ENCODE assay signal across 12 cellular contexts in genomic region chr13:97255515-97255999, GRCh38. TPM values are rescaled to one million over a fixed set of nuclear protein-coding genes. Genes with fewer than 3 reads are reported as not detected.
DNase-seq lines count a peak whose midpoint lies in the region; ATAC-seq, FAIRE-seq and TF ChIP-seq lines count a peak whose summit lies in the region.
"Had no signal": no experiment of that assay in that cellular context is flagged by ENCODE, and none has a peak within 500 bp of the region (broad histone marks: within the 10 kb centered on the region; RNA-seq: fewer than 3 reads in every experiment).

No MANE protein-coding gene starts in this region.

- no peaks in the 10 kb centered on the region for H3K9me2 ChIP-seq in HCT116 (ENCODE audit: insufficient read depth)

- peak overlapping the region; percentile 11; the same call in 1 of the 3 replicates for H3K4me3 ChIP-seq in A549
- H3K4me3 ChIP-seq in HCT116 (replicated peaks in 1 of 2; ENCODE audit: low read depth in 1 of 2, low read length in 2 of 2) = peak overlapping the region in 1 of 2 experiments; percentile 34; a peak in 1 of 4 replicates
- H3K4me3 ChIP-seq in astrocyte of the spinal cord (ENCODE audit: low read depth, low read length) = no peak overlapping the region
- H3K4me3 ChIP-seq in mesenchymal stem cell (ENCODE audit: insufficient read depth in 1 of 2, low read depth in 1 of 2, low read length in 2 of 2) = no peak overlapping the region
- H3K4me3 ChIP-seq in mucosa of descending colon = no peak overlapping the region

- no peak overlapping the region for H2AFZ ChIP-seq in HCT116 (ENCODE audit: low read depth, low read length, poor library complexity, severe bottlenecking)
- no peak overlapping the region for H2AFZ ChIP-seq in mesenchymal stem cell (ENCODE audit: low read depth, low read length)

- H3K36me3 ChIP-seq in HCT116 (ENCODE audit: control insufficient read depth in 1 of 2, insufficient read depth in 2 of 2, low read length in 2 of 2) (no peaks in the 10 kb centered on the region), mesenchymal stem cell (ENCODE audit: control insufficient read depth in 1 of 2, insufficient read depth in 2 of 2, low read depth in 1 of 2, low read length in 2 of 2) (peaks cover 0 to 3% of the 10 kb centered on the region in 2 experiments), mucosa of descending colon (ENCODE audit: low read depth) (no peaks in the 10 kb centered on the region)
- H3K36me3 ChIP-seq: neutrophil had no signal

- intact Hi-C loops in HCT116 (cut with micrococcal nuclease) = loop anchor here (5.0 kb wide), 1 partner anchor 113 kb away; no protein-coding TSS in a partner anchor
- intact Hi-C loops in mucosa of descending colon (cut with DNase I, micrococcal nuclease) = no loop called here

- H3K27ac ChIP-seq in A549 = peak overlapping the region; percentile 99 to 100
- H3K27ac ChIP-seq in HCT116 (ENCODE audit: low read depth, low read length) = peak overlapping the region; percentile 100
- H3K27ac ChIP-seq in mesenchymal stem cell (ENCODE audit: low read length, poor library complexity, severe bottlenecking) = peak overlapping the region; percentile 61
- H3K27ac ChIP-seq: neutrophil had no signal

- H3K4me2 ChIP-seq in A549 (peak overlapping the region; percentile 91), HCT116 (ENCODE audit: low read length) (peak overlapping the region; percentile 71), mesenchymal stem cell (ENCODE audit: low read length, poor library complexity, severe bottlenecking) (no peak overlapping the region)

- no peak overlapping the region for H4K8ac ChIP-seq in mesenchymal stem cell (ENCODE audit: low read length)

- H3K18ac ChIP-seq in mesenchymal stem cell (ENCODE audit: low read depth in 1 of 2, low read length in 2 of 2) = peak overlapping the region in 1 of 2 experiments; percentile 61

- H3K23ac ChIP-seq in mesenchymal stem cell (ENCODE audit: low read length in 2 of 2) = no peak overlapping the region

- H3K79me1 ChIP-seq in mesenchymal stem cell (replicated peaks; ENCODE audit: low read length, poor library complexity, severe bottlenecking) = peaks cover 3% of the 10 kb centered on the region

- H3K9ac ChIP-seq in HCT116 (ENCODE audit: low read length) = peak overlapping the region; percentile 69
- peak overlapping the region; percentile 83 for H3K9ac ChIP-seq in mesenchymal stem cell (ENCODE audit: low read length)

- H3K4me1 ChIP-seq in A549 = peaks cover 85% of the 10 kb centered on the region
- H3K4me1 ChIP-seq in HCT116 (ENCODE audit: control insufficient read depth in 1 of 2, insufficient read depth in 2 of 2, low read length in 2 of 2) = peaks cover 80 to 87% of the 10 kb centered on the region in 2 experiments
- H3K4me1 ChIP-seq in mesenchymal stem cell (ENCODE audit: control insufficient read depth, insufficient read depth, low read depth, low read length) = peaks cover 23% of the 10 kb centered on the region
- peaks cover 12% of the 10 kb centered on the region for H3K4me1 ChIP-seq in mucosa of descending colon (ENCODE audit: low read depth)

- H2AK5ac ChIP-seq in mesenchymal stem cell (ENCODE audit: low read length, severe bottlenecking) = peak overlapping the region; percentile 8

- H3K27me3 ChIP-seq in HCT116 (ENCODE audit: insufficient read depth, low read length) (no peaks in the 10 kb centered on the region), mesenchymal stem cell (ENCODE audit: control insufficient read depth in 1 of 2, insufficient read depth in 1 of 2, low read length in 2 of 2) (no peaks in the 10 kb centered on the region)

- in situ Hi-C loops in astrocyte of the spinal cord (cut with HindIII; ENCODE audit: low sequenced_read_pairs) = no loop called here

- H3K4ac ChIP-seq in mesenchymal stem cell (ENCODE audit: low read depth in 1 of 2, low read length in 2 of 2) = no peak overlapping the region

- no TSS peak for BruUV-seq in HCT116 (replicated peaks; lab: Mats Ljungman, UMichigan)

- TF ChIP-seq POLR2A in A549 (IDR thresholded peaks at IDR 0.05; ENCODE audit: low read length) = no peak
- no peak for TF ChIP-seq POLR2A in HCT116 (IDR thresholded peaks at IDR 0.05; ENCODE audit: borderline replicate concordance, extremely low read depth, insufficient read depth, insufficient read length)

- H3K14ac ChIP-seq in mesenchymal stem cell (ENCODE audit: low read length in 2 of 2) = no peak overlapping the region

- peaks cover 65% of the 10 kb centered on the region for H3K79me2 ChIP-seq in HCT116 (ENCODE audit: insufficient read depth, low read length)

- H4K20me1 ChIP-seq in HCT116 (ENCODE audit: insufficient read depth) = no peaks in the 10 kb centered on the region

- no peak overlapping the region for H2BK5ac ChIP-seq in mesenchymal stem cell (ENCODE audit: low read depth, low read length, poor library complexity, severe bottlenecking)

- TF ChIP-seq RAD21 in A549 (conservative IDR thresholded peaks at IDR 0.05 in 1 of 2, IDR thresholded peaks at IDR 0.05 in 1 of 2) (no peak), HCT116 (IDR thresholded peaks at IDR 0.05; ENCODE audit: low read depth) (no peak)

- WGBS in A549 (ENCODE audit: missing lambda C conversion rate) = 5% methylated on average over 3 of the region's 3 CpGs
- WGBS in mesenchymal stem cell = 25% methylated on average over 1 of the region's 3 CpGs

- H3K9me3 ChIP-seq in A549 (no peaks in the 10 kb centered on the region), HCT116 (ENCODE audit: control insufficient read depth in 1 of 2, insufficient read depth in 1 of 2, low read depth in 1 of 2, low read length in 2 of 2) (no peaks in the 10 kb centered on the region), mesenchymal stem cell (ENCODE audit: control insufficient read depth, low read length) (no peaks in the 10 kb centered on the region), mucosa of descending colon (no peaks in the 10 kb centered on the region)
- H3K9me3 ChIP-seq: neutrophil had no signal

- no peak for FAIRE-seq in A549 (lab: Jason Lieb, UNC)

- H2BK12ac ChIP-seq in mesenchymal stem cell (ENCODE audit: low read length in 2 of 2) = peak overlapping the region; percentile 0 to 47

- H2BK15ac ChIP-seq in mesenchymal stem cell (ENCODE audit: low read depth, poor library complexity, severe bottlenecking) = no peak overlapping the region

- CTCF ChIA-PET in A549 (lab: Yijun Ruan, JAX) = interaction anchor here (0.8 to 3.6 kb wide), 3 partner anchors 33 to 146 kb away, joined by 4 to 17 read pairs (median 9); partner anchors contain the start of gene MBNL2
- CTCF ChIA-PET in HCT116 (lab: Charles Lee) = interaction anchor here (1.1 to 1.3 kb wide), 2 partner anchors 18 to 146 kb away, joined by 3 read pairs; no protein-coding TSS in a partner anchor

- POLR2A ChIA-PET in A549 (lab: Yijun Ruan, JAX) (interaction anchor here (1.6 kb wide), 1 partner anchor 32 kb away, joined by 4 read pairs; no protein-coding TSS in a partner anchor), HCT116 (lab: Charles Lee) (interaction anchor here (1.0 to 4.8 kb wide), 8 partner anchors 11 to 144 kb away, joined by 3 to 31 read pairs (median 8); partner anchors contain the start of gene MBNL2)

- H4K91ac ChIP-seq in mesenchymal stem cell (ENCODE audit: low read length) = no peak overlapping the region

- RAD21 ChIA-PET in HCT116 (lab: Charles Lee; ENCODE audit: low non-redundant PET in 1 of 2, low total read pairs in 2 of 2, uncharacterized antibody in 2 of 2, unreplicated experiment in 2 of 2) = no interaction called here

- DNase-seq in A549 (ENCODE audit: low read depth in 1 of 2, low spot score in 1 of 2) (peak in 1 of 2 experiments; percentile 11), HCT116 (ENCODE audit: low read depth, low spot score) (no peak), astrocyte of the spinal cord (ENCODE audit: low read depth, low spot score) (peak; percentile 38), mesenchymal stem cell (peak; percentile 57), mucosa of descending colon (no peak), HuH-7 (ENCODE audit: low spot score) (no peak), NCI-H1417 treated with DMSO at 0.1 percent for 48 hours (lab: John Stamatoyannopoulos, UW) (no peak)
- DNase-seq: COR-L47, GOT3, NCI-H2107 had no signal

- H2BK120ac ChIP-seq in mesenchymal stem cell (ENCODE audit: low read depth, low read length) = no peak overlapping the region

- TF ChIP-seq CTCF in A549 (IDR thresholded peaks at IDR 0.05) (no peak), HCT116 (IDR thresholded peaks at IDR 0.05 in 2 of 3, conservative IDR thresholded peaks at IDR 0.05 in 1 of 3; ENCODE audit: borderline replicate concordance in 1 of 3, insufficient read depth in 1 of 3, low read depth in 2 of 3, low read length in 2 of 3) (no peak), astrocyte of the spinal cord (IDR thresholded peaks at IDR 0.05; ENCODE audit: low read depth, low read length) (no peak), mucosa of descending colon (IDR thresholded peaks at IDR 0.05) (no peak)

- no peak for TF ChIP-seq EP300 in A549 (IDR thresholded peaks at IDR 0.05)

- ATAC-seq in A549 = no peak
- ATAC-seq in HCT116 = no peak
- ATAC-seq in GM21619 (IDR thresholded peaks at IDR 0.05; ENCODE audit: unreplicated experiment) = no peak
- ATAC-seq in mucosa of descending colon = no peak

TF ChIP-seq in HCT116, 20 proteins besides CTCF, POLR2A, EP300 and RAD21 (continues in another document):
- TF ChIP-seq SRF (IDR thresholded peaks at IDR 0.05; ENCODE audit: low read depth) (no peak), ZFX (IDR thresholded peaks at IDR 0.05) (no peak), EZH2phosphoT487 (IDR thresholded peaks at IDR 0.05; ENCODE audit: borderline replicate concordance) (no peak), POLR2AphosphoS5 (IDR thresholded peaks at IDR 0.05; ENCODE audit: low read depth, low read length) (no peak; the same call in 1 of the 2 replicates), CBX3 (IDR thresholded peaks at IDR 0.05; ENCODE audit: low read depth) (no peak), EZH2 (IDR thresholded peaks at IDR 0.05) (no peak), EGR1 (IDR thresholded peaks at IDR 0.05; ENCODE audit: low read depth) (no peak), SP1 (IDR thresholded peaks at IDR 0.05; ENCODE audit: low read depth) (no peak), JUND (IDR thresholded peaks at IDR 0.05) (no peak), MAX (IDR thresholded peaks at IDR 0.05) (no peak)

RNA-seq across cellular contexts. Expression of gene MBNL2, which starts 33.4 kb away (rescaled TPM):
- polyA plus RNA-seq in A549 (2011; rRNA removed) = 20.6 and 25.9 TPM in 2 replicates
- polyA plus RNA-seq in A549 (2012; cell fraction: cytosol; rRNA removed) = 4.6 and 6.1 TPM in 2 replicates
- 6.1 and 8.6 TPM in 2 replicates for polyA plus RNA-seq in A549 (2012; cell fraction: nucleus; rRNA removed)
- polyA plus RNA-seq in A549 (2017; fragmentation: RNase III; extraction: RNeasy Plus Mini Kit Qiagen cat#74134 plus additional on column Dnase treatment) = 15.4 to 21.3 TPM (median 18.7 TPM) in 3 replicates
- 37.8 and 44.0 TPM in 2 replicates for polyA minus RNA-seq in A549 (2011; rRNA and poly(A)+ RNA removed)
- total RNA-seq in HCT116 (2021; ENCODE audit: unreplicated experiment) = 73.9 TPM
- 40.8 and 43.6 TPM in 2 replicates for polyA plus RNA-seq in HCT116 (2012)
- polyA plus RNA-seq in mesenchymal stem cell (2013, experiment 1 of 2) = 41.7 TPM
- polyA plus RNA-seq in mesenchymal stem cell (2013, experiment 2 of 2) = 43.8 TPM
- 10 to 100 TPM; 41.0 to 75.1 (median 47.2) TPM for total RNA-seq in mucosa of descending colon

Comparison
In these comparisons a context has a peak if more than half of its experiments do, and no peak if none do; other contexts are left out.
1. DNase-seq: peak in astrocyte of the spinal cord (single experiment) and mesenchymal stem cell (single experiment); none in HCT116 (single experiment), mucosa of descending colon (0 of 3), HuH-7 (single experiment) and NCI-H1417 treated with DMSO at 0.1 percent for 48 hours (single experiment).
2. Peak in every context shown above with its lines, with median percentiles within 50 percentile points of each other: H3K27ac ChIP-seq.